8 cellular contexts compared by ENCODE assay signal in genomic region chr3:159765025-159765859, GRCh38.
DNase-seq lines count a peak whose midpoint lies in the region; ATAC-seq and TF ChIP-seq lines count a peak whose summit lies in the region.

No MANE protein-coding gene starts in this region.

- H3K36me3 Mint-ChIP-seq in activated CD8-positive, alpha-beta T cell treated with anti-CD3 and anti-CD28 coated beads for 36 hours (ENCODE audit: low read depth) = no peaks in the 10 kb centered on the region
- H3K36me3 Mint-ChIP-seq in naive B cell = no peaks in the 10 kb centered on the region

- DNase-seq in NCI-H1417 (lab: John Stamatoyannopoulos, UW) (peak; percentile 68 to 89 (median 87)), NCI-H1417 treated with DMSO at 0.1 percent for 48 hours (lab: John Stamatoyannopoulos, UW) (no peak), NCI-H1436 treated with DMSO at 0.1 percent for 48 hours (lab: John Stamatoyannopoulos, UW) (peak; percentile 13), fibroblast of the conjunctiva (ENCODE audit: low read depth) (peak; percentile 94), naive B cell (peak; percentile 27), uterus (peak; percentile 83 to 90)
- peak; percentile 26 for DNase-seq in activated CD8-positive, alpha-beta T cell treated with anti-CD3 and anti-CD28 coated beads for 36 hours

- intact Hi-C loops in activated CD8-positive, alpha-beta T cell treated with anti-CD3 and anti-CD28 coated beads for 36 hours (cut with micrococcal nuclease) = no loop called here
- intact Hi-C loops in uterus (cut with DNase I; ENCODE audit: low total_unique reads) = no loop called here

- POLR2A ChIA-PET in activated CD8-positive, alpha-beta T cell treated with anti-CD3 and anti-CD28 coated beads for 36 hours (lab: Charles Lee) = no interaction called here

- no peaks in the 10 kb centered on the region for H3K9me3 ChIP-seq in uterus

- peaks cover 14% of the 10 kb centered on the region for H3K4me1 Mint-ChIP-seq in activated CD8-positive, alpha-beta T cell treated with anti-CD3 and anti-CD28 coated beads for 36 hours (ENCODE audit: low read depth)
- H3K4me1 Mint-ChIP-seq in naive B cell = peaks cover 21 to 26% (median 23%) of the 10 kb centered on the region in 3 donors

- no peak for TF ChIP-seq CTCF in activated CD8-positive, alpha-beta T cell treated with anti-CD3 and anti-CD28 coated beads for 36 hours (IDR thresholded peaks at IDR 0.05)
- peak in 2 of 4 experiments; percentile 11 to 22 for TF ChIP-seq CTCF in uterus (IDR thresholded peaks at IDR 0.05)

- no peaks in the 10 kb centered on the region for H3K4me1 ChIP-seq in uterus

- H3K9me3 Mint-ChIP-seq in activated CD8-positive, alpha-beta T cell treated with anti-CD3 and anti-CD28 coated beads for 36 hours = no peaks in the 10 kb centered on the region
- H3K9me3 Mint-ChIP-seq in naive B cell = peaks cover 0 to 6% (median 0%) of the 10 kb centered on the region in 7 donors

- peak overlapping the region; percentile 63 to 75 for H3K4me3 ChIP-seq in uterus

- CTCF ChIA-PET in activated CD8-positive, alpha-beta T cell treated with anti-CD3 and anti-CD28 coated beads for 36 hours (lab: Charles Lee) = no interaction called here

- peak overlapping the region; percentile 97 to 98 for H3K27ac ChIP-seq in uterus

- peak overlapping the region; percentile 51 for H3K4me3 Mint-ChIP-seq in activated CD8-positive, alpha-beta T cell treated with anti-CD3 and anti-CD28 coated beads for 36 hours
- H3K4me3 Mint-ChIP-seq in naive B cell = peak overlapping the region; percentile 62 to 91 (median 84)

- no peak overlapping the region for H3K27ac Mint-ChIP-seq in activated CD8-positive, alpha-beta T cell treated with anti-CD3 and anti-CD28 coated beads for 36 hours
- H3K27ac Mint-ChIP-seq in naive B cell = peak overlapping the region in 3 of 6 donors; percentile 47 to 80 (median 62)

- TF ChIP-seq POLR2A in uterus (IDR thresholded peaks at IDR 0.05) = peak; percentile 5 to 51

- ATAC-seq in activated CD8-positive, alpha-beta T cell treated with anti-CD3 and anti-CD28 coated beads for 36 hours = no peak
- ATAC-seq in naive B cell (ENCODE audit: low read depth in 2 of 2) (peak; percentile 11 to 18), HG03039 (IDR thresholded peaks at IDR 0.05; ENCODE audit: unreplicated experiment) (no peak)

- H3K36me3 ChIP-seq in uterus = no peaks in the 10 kb centered on the region

- peaks cover 54% of the 10 kb centered on the region for H3K27me3 Mint-ChIP-seq in activated CD8-positive, alpha-beta T cell treated with anti-CD3 and anti-CD28 coated beads for 36 hours
- peaks cover 37 to 73% (median 64%) of the 10 kb centered on the region in 3 donors for H3K27me3 Mint-ChIP-seq in naive B cell

- no peaks in the 10 kb centered on the region for H3K27me3 ChIP-seq in uterus

Comparison
In these comparisons a context has a peak if more than half of its experiments do, and no peak if none do; other contexts are left out.
1. ATAC-seq: peak in naive B cell (2 of 2); none in activated CD8-positive, alpha-beta T cell treated with anti-CD3 and anti-CD28 coated beads for 36 hours (single experiment) and HG03039 (single experiment).